ENCODE assay signal across 14 cellular contexts in the genomic region with DNA sequence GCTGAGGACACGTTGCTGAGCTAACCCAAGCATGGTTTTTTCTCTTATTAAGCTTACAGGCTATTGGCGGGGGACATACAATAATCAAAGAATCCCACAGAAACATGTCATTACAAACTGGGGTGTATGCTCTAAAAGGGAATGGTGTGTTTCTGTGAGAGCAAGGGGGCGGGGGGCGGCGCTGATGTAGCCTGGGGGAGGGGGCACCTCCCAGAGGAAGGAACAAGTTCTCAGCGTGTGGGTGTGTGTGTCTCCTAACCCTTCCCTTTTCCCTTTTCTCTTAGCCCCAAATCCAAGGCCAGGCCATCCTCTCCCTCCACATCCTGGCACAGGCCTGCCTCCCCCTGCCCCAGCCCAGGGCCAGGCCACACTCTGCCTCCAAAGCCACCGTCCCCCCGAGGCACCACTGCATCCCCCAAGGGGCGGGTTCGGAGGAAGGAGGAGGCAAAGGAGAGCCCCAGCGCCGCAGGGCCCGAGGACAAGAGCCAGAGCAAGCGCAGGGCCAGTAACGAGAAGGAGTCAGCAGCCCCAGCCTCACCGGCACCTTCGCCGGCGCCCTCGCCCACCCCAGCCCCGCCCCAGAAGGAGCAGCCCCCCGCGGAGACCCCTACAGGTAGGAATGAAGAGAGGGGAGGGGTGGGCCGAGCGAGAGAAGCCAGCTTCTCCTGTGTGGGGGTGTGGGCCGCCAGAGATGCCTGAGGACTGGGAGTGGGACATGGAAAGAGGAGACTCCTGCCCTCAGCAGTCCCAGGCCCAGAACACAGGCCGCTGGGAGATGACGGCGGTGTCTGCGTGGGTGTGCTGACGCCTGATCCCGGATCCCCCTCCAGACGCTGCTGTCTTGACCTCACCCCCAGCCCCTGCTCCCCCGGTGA. TPM values are rescaled to one million over a fixed set of nuclear protein-coding genes. Genes with fewer than 3 reads are reported as not detected.
DNase-seq lines count a peak whose midpoint lies in the region; ATAC-seq, FAIRE-seq and TF ChIP-seq lines count a peak whose summit lies in the region.
"Had no signal": no experiment of that assay in that cellular context is flagged by ENCODE, and none has a peak within 500 bp of the region (broad histone marks: within the 10 kb centered on the region; RNA-seq: fewer than 3 reads in every experiment).

No MANE protein-coding gene starts in this region.

- FAIRE-seq in pancreas (lab: Jason Lieb, UNC): no peak

- no CpG with 5 or more reads among the region's 34 CpGs for WGBS in iPS DF 6.9 (ENCODE audit: insufficient coverage, insufficient read length)
- WGBS in pancreas, 2 donors: 71 to 82% methylated on average over 33 to 34 of the region's 34 CpGs

- H3K9me3 ChIP-seq in WERI-Rb-1 (ENCODE audit: severe bottlenecking): no peaks in the 10 kb centered on the region
- H3K9me3 ChIP-seq in iPS DF 6.9 (ENCODE audit: control insufficient read depth, insufficient read depth, low read length): no peaks in the 10 kb centered on the region
- no peaks in the 10 kb centered on the region for H3K9me3 ChIP-seq in pancreas
- H3K9me3 ChIP-seq: Caco-2 had no signal

- ATAC-seq in pancreas (peak; percentile 2 to 7 (median 3)), GM21786 (IDR thresholded peaks at IDR 0.05; ENCODE audit: unreplicated experiment) (no peak)
- ATAC-seq: activated CD4-positive, alpha-beta T cell treated with anti-CD3 and anti-CD28 coated beads for 36 hours; natural killer cell treated with Interleukin-12 subunit alpha and Interleukin-12 subunit beta and Interleukin-15 and Interleukin-18, amount 100 ng/mL, for 72 hours had no signal

- H3K36me3 ChIP-seq in WERI-Rb-1: peaks cover 85% of the 10 kb centered on the region
- peaks cover 16% of the 10 kb centered on the region for H3K36me3 ChIP-seq in iPS DF 6.9 (ENCODE audit: control insufficient read depth, insufficient read depth, low read length)
- H3K36me3 ChIP-seq in pancreas: peaks cover 0 to 17% (median 4%) of the 10 kb centered on the region in 3 donors

- peaks cover 15% of the 10 kb centered on the region for H3K4me1 ChIP-seq in iPS DF 6.9 (ENCODE audit: control insufficient read depth, insufficient read depth, low read length)
- peaks cover 0 to 11% (median 9%) of the 10 kb centered on the region in 3 donors for H3K4me1 ChIP-seq in pancreas
- H3K4me1 ChIP-seq: Caco-2 had no signal

- intact Hi-C loops in pancreas (cut with DNase I): no loop called here

- no peak overlapping the region for H3K4me3 ChIP-seq in WERI-Rb-1 (ENCODE audit: low read depth, low read length)
- H3K4me3 ChIP-seq in iPS DF 6.9 (ENCODE audit: low read length): peak overlapping the region; percentile 16; the same call in 1 of the 2 replicates
- peak overlapping the region in 3 of 4 donors; percentile 15 to 43 (median 29) for H3K4me3 ChIP-seq in pancreas

- H3K27ac ChIP-seq in 22Rv1: peak overlapping the region; percentile 89
- H3K27ac ChIP-seq in WERI-Rb-1: peak overlapping the region; percentile 78
- H3K27ac ChIP-seq in iPS DF 6.9 (ENCODE audit: low read length): no peak overlapping the region
- peak overlapping the region; percentile 39 to 62 (median 51) for H3K27ac ChIP-seq in pancreas

- H3K27me3 ChIP-seq in WERI-Rb-1 (ENCODE audit: insufficient read depth, low read depth, severe bottlenecking): no peaks in the 10 kb centered on the region
- no peaks in the 10 kb centered on the region for H3K27me3 ChIP-seq in iPS DF 6.9 (ENCODE audit: control insufficient read depth, insufficient read depth, low read length)
- H3K27me3 ChIP-seq in pancreas: no peaks in the 10 kb centered on the region

- TF ChIP-seq CTCF in 22Rv1 (IDR thresholded peaks at IDR 0.05): no peak
- no peak for TF ChIP-seq CTCF in WERI-Rb-1 (IDR thresholded peaks at IDR 0.05; ENCODE audit: low read depth, low read length)
- TF ChIP-seq CTCF in pancreas (IDR thresholded peaks at IDR 0.05): no peak

- no peak for DNase-seq in WERI-Rb-1
- DNase-seq in iPS DF 6.9 (ENCODE audit: low read depth, low spot score): no peak
- DNase-seq in pancreas: peak in 1 of 6 donors; percentile 42
- no peak for DNase-seq in MV-4-11 (lab: John Stamatoyannopoulos, UW)
- no peak for DNase-seq in medulla oblongata (ENCODE audit: extremely low spot score)
- no peak for DNase-seq in DMS79 (lab: John Stamatoyannopoulos, UW)
- DNase-seq: activated CD4-positive, alpha-beta T cell treated with anti-CD3 and anti-CD28 coated beads for 36 hours; Caco-2; NCI-H2029; stimulated activated naive CD4-positive, alpha-beta T cell treated with Interleukin-2 at 50 U/mL for 16 hours; T-helper 1 cell had no signal

RNA-seq across cellular contexts. Expression of gene MAP7D1, which starts 21.9 kb away (rescaled TPM):
- total RNA-seq in pancreas: 10 to 100 TPM; 12.5 to 39.3 (median 15.8) TPM
- polyA plus RNA-seq in pancreas: 10 to 100 TPM; 26.4 to 36.0 TPM

RNA-seq across cellular contexts. Expression of gene TRAPPC3, which starts 28.5 kb away (rescaled TPM):
- total RNA-seq in pancreas: 10 to 100 TPM; 24.6 to 29.5 (median 27.0) TPM
- polyA plus RNA-seq in pancreas: 10 to 100 TPM; 21.8 to 41.5 TPM

RNA-seq across cellular contexts. Expression of gene THRAP3, which starts 46.4 kb away (rescaled TPM):
- total RNA-seq in pancreas: 10 to 100 TPM; 24.0 to 54.7 (median 34.8) TPM
- 10 to 100 TPM; 17.0 to 27.5 TPM for polyA plus RNA-seq in pancreas

RNA-seq across cellular contexts. Expression of gene COL8A2, which starts 52.8 kb away (rescaled TPM):
- total RNA-seq in pancreas: 1 to 10 TPM in 2 of 6 donors, under 1 TPM in 4; 0.12 to 3.3 (median 0.34) TPM
- under 1 TPM; 0.31 to 0.42 TPM for polyA plus RNA-seq in pancreas
